1 cellular context compared by ENCODE assay signal in the genomic region with DNA sequence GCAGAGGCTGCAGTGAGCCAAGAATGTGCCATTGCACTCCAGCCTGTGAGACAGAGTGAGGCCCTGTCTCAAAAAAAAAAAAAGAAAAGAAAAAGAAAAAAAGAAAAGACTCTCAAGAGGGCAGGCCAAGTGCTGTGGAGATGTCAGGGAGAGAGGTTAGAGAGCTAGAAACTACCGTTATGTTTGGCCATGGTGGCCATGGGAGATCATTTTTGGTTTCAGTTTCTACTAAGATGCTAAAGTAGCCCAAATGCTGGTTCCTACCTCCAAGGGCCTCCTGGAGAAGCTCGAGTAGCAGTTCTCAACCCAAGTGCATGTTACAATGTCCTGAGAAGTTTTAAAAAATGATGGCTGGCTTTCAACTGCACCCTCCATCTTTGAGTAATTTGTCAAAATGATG.
TF ChIP-seq lines count a peak whose summit lies in the region.

No MANE protein-coding gene starts in this region.

TF ChIP-seq in K562, 482 proteins besides CTCF, POLR2A, EP300 and RAD21:
- TF ChIP-seq, protein P1, sequence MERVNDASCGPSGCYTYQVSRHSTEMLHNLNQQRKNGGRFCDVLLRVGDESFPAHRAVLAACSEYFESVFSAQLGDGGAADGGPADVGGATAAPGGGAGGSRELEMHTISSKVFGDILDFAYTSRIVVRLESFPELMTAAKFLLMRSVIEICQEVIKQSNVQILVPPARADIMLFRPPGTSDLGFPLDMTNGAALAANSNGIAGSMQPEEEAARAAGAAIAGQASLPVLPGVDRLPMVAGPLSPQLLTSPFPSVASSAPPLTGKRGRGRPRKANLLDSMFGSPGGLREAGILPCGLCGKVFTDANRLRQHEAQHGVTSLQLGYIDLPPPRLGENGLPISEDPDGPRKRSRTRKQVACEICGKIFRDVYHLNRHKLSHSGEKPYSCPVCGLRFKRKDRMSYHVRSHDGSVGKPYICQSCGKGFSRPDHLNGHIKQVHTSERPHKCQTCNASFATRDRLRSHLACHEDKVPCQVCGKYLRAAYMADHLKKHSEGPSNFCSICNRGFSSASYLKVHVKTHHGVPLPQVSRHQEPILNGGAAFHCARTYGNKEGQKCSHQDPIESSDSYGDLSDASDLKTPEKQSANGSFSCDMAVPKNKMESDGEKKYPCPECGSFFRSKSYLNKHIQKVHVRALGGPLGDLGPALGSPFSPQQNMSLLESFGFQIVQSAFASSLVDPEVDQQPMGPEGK (CRISPR knock-in tag; IDR thresholded peaks at IDR 0.05; ENCODE audit: borderline replicate concordance) = no peak
- TF ChIP-seq TRIM24 (IDR thresholded peaks at IDR 0.05) = no peak
- TF ChIP-seq, protein P2, sequence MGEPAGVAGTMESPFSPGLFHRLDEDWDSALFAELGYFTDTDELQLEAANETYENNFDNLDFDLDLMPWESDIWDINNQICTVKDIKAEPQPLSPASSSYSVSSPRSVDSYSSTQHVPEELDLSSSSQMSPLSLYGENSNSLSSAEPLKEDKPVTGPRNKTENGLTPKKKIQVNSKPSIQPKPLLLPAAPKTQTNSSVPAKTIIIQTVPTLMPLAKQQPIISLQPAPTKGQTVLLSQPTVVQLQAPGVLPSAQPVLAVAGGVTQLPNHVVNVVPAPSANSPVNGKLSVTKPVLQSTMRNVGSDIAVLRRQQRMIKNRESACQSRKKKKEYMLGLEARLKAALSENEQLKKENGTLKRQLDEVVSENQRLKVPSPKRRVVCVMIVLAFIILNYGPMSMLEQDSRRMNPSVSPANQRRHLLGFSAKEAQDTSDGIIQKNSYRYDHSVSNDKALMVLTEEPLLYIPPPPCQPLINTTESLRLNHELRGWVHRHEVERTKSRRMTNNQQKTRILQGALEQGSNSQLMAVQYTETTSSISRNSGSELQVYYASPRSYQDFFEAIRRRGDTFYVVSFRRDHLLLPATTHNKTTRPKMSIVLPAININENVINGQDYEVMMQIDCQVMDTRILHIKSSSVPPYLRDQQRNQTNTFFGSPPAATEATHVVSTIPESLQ (CRISPR knock-in tag; IDR thresholded peaks at IDR 0.05) = no peak
- TF ChIP-seq TRIM28 (IDR thresholded peaks at IDR 0.05) = no peak
- TF ChIP-seq, protein P3, sequence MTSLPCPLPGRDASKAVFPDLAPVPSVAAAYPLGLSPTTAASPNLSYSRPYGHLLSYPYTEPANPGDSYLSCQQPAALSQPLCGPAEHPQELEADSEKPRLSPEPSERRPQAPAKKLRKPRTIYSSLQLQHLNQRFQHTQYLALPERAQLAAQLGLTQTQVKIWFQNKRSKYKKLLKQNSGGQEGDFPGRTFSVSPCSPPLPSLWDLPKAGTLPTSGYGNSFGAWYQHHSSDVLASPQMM (CRISPR knock-in tag; IDR thresholded peaks at IDR 0.05) = no peak
- TF ChIP-seq, protein P4, sequence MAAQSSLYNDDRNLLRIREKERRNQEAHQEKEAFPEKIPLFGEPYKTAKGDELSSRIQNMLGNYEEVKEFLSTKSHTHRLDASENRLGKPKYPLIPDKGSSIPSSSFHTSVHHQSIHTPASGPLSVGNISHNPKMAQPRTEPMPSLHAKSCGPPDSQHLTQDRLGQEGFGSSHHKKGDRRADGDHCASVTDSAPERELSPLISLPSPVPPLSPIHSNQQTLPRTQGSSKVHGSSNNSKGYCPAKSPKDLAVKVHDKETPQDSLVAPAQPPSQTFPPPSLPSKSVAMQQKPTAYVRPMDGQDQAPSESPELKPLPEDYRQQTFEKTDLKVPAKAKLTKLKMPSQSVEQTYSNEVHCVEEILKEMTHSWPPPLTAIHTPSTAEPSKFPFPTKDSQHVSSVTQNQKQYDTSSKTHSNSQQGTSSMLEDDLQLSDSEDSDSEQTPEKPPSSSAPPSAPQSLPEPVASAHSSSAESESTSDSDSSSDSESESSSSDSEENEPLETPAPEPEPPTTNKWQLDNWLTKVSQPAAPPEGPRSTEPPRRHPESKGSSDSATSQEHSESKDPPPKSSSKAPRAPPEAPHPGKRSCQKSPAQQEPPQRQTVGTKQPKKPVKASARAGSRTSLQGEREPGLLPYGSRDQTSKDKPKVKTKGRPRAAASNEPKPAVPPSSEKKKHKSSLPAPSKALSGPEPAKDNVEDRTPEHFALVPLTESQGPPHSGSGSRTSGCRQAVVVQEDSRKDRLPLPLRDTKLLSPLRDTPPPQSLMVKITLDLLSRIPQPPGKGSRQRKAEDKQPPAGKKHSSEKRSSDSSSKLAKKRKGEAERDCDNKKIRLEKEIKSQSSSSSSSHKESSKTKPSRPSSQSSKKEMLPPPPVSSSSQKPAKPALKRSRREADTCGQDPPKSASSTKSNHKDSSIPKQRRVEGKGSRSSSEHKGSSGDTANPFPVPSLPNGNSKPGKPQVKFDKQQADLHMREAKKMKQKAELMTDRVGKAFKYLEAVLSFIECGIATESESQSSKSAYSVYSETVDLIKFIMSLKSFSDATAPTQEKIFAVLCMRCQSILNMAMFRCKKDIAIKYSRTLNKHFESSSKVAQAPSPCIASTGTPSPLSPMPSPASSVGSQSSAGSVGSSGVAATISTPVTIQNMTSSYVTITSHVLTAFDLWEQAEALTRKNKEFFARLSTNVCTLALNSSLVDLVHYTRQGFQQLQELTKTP (IDR thresholded peaks at IDR 0.05; ENCODE audit: low read depth in 1 of 2, partially characterized antibody in 2 of 2) = no peak
- TF ChIP-seq, protein P5, sequence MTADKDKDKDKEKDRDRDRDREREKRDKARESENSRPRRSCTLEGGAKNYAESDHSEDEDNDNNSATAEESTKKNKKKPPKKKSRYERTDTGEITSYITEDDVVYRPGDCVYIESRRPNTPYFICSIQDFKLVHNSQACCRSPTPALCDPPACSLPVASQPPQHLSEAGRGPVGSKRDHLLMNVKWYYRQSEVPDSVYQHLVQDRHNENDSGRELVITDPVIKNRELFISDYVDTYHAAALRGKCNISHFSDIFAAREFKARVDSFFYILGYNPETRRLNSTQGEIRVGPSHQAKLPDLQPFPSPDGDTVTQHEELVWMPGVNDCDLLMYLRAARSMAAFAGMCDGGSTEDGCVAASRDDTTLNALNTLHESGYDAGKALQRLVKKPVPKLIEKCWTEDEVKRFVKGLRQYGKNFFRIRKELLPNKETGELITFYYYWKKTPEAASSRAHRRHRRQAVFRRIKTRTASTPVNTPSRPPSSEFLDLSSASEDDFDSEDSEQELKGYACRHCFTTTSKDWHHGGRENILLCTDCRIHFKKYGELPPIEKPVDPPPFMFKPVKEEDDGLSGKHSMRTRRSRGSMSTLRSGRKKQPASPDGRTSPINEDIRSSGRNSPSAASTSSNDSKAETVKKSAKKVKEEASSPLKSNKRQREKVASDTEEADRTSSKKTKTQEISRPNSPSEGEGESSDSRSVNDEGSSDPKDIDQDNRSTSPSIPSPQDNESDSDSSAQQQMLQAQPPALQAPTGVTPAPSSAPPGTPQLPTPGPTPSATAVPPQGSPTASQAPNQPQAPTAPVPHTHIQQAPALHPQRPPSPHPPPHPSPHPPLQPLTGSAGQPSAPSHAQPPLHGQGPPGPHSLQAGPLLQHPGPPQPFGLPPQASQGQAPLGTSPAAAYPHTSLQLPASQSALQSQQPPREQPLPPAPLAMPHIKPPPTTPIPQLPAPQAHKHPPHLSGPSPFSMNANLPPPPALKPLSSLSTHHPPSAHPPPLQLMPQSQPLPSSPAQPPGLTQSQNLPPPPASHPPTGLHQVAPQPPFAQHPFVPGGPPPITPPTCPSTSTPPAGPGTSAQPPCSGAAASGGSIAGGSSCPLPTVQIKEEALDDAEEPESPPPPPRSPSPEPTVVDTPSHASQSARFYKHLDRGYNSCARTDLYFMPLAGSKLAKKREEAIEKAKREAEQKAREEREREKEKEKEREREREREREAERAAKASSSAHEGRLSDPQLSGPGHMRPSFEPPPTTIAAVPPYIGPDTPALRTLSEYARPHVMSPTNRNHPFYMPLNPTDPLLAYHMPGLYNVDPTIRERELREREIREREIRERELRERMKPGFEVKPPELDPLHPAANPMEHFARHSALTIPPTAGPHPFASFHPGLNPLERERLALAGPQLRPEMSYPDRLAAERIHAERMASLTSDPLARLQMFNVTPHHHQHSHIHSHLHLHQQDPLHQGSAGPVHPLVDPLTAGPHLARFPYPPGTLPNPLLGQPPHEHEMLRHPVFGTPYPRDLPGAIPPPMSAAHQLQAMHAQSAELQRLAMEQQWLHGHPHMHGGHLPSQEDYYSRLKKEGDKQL (CRISPR knock-in tag; IDR thresholded peaks at IDR 0.05; ENCODE audit: borderline replicate concordance) = no peak
- TF ChIP-seq ZNF696 (CRISPR knock-in tag; conservative IDR thresholded peaks at IDR 0.05) = no peak
- TF ChIP-seq BRCA1 (IDR thresholded peaks at IDR 0.05) = no peak
- no peak for TF ChIP-seq BRCA1 (CRISPR knock-in tag; IDR thresholded peaks at IDR 0.05)
- no peak for TF ChIP-seq KLF16 (IDR thresholded peaks at IDR 0.05)
- TF ChIP-seq, protein P6, sequence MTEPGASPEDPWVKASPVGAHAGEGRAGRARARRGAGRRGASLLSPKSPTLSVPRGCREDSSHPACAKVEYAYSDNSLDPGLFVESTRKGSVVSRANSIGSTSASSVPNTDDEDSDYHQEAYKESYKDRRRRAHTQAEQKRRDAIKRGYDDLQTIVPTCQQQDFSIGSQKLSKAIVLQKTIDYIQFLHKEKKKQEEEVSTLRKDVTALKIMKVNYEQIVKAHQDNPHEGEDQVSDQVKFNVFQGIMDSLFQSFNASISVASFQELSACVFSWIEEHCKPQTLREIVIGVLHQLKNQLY (CRISPR knock-in tag; conservative IDR thresholded peaks at IDR 0.05) = no peak
- no peak for TF ChIP-seq PHF8 (IDR thresholded peaks at IDR 0.05; ENCODE audit: borderline replicate concordance, low read length)
- no peak for TF ChIP-seq HMG20A (CRISPR knock-in tag; conservative IDR thresholded peaks at IDR 0.05)
- TF ChIP-seq MIER1 (IDR thresholded peaks at IDR 0.05; ENCODE audit: low read depth) = no peak
- no peak for TF ChIP-seq ELF1 (tag; IDR thresholded peaks at IDR 0.05)
- TF ChIP-seq SETDB1 (IDR thresholded peaks at IDR 0.05; ENCODE audit: low read length) = no peak
- TF ChIP-seq RB1 (IDR thresholded peaks at IDR 0.05; ENCODE audit: low read depth) = no peak
- TF ChIP-seq SP2 (IDR thresholded peaks at IDR 0.05; ENCODE audit: extremely low read depth, low read depth, low read length, poor library complexity, severe bottlenecking) = no peak
- no peak for TF ChIP-seq BDP1 (IDR thresholded peaks at IDR 0.05; ENCODE audit: insufficient read depth, insufficient read length)
